Comparison of ENCODE assay signal across 23 cellular contexts in genomic region chr5:170636206-170636605, GRCh38.
DNase-seq lines count a peak whose midpoint lies in the region; ATAC-seq and TF ChIP-seq lines count a peak whose summit lies in the region.
"Had no signal": no experiment of that assay in that cellular context is flagged by ENCODE, and none has a peak within 500 bp of the region (broad histone marks: within the 10 kb centered on the region; RNA-seq: fewer than 3 reads in every experiment).

No MANE protein-coding gene starts in this region.

- DNase-seq in activated CD4-positive, alpha-beta T cell treated with anti-CD3 and anti-CD28 coated beads for 1 hour = peak; percentile 0
- DNase-seq in activated CD4-positive, alpha-beta T cell treated with anti-CD3 and anti-CD28 coated beads, Interleukin-2, amount 50 U/mL, for 1 hour = no peak
- DNase-seq in RWPE2 (ENCODE audit: low spot score) = peak; percentile 37
- peak; percentile 19 to 47 for DNase-seq in lung microvascular endothelial cell (ENCODE audit: low read depth in 2 of 2)
- DNase-seq in spleen = peak; percentile 48
- DNase-seq in OCI-LY7 (ENCODE audit: low spot score) = no peak
- DNase-seq in C1 segment of cervical spinal cord (lab: John Stamatoyannopoulos, UW) = no peak
- DNase-seq: 8988T, ACHN, BE2C, Calu3, DMS79 treated with DMSO at 0.1 percent for 48 hours, GF-D8, GOT3, IMR-90, KG1, MG63, NCI-H1105 treated with DMSO at 0.1 percent for 48 hours, NCI-H146, NCI-H1930, NCI-H526 treated with DMSO at 0.1 percent for 48 hours had no signal

- no TSS peak for BruUV-seq in OCI-LY7 (replicated peaks; lab: Mats Ljungman, UMichigan)

- H3K9me2 ChIP-seq in OCI-LY7 (ENCODE audit: insufficient read depth, low read length) = no peaks in the 10 kb centered on the region

- no peaks in the 10 kb centered on the region for H3K27me3 ChIP-seq in RWPE2 (ENCODE audit: insufficient read depth, poor library complexity, severe bottlenecking)
- peaks cover 0 to 27% (median 0%) of the 10 kb centered on the region in 7 donors for H3K27me3 ChIP-seq in spleen (replicated peaks in 1 of 7)
- H3K27me3 ChIP-seq: MG63, Peyer's patch had no signal

- WGBS in spleen, 5 donors = 79 to 86% (median 84%) methylated on average over 11 of the region's 11 CpGs

- H3K4me3 ChIP-seq in RWPE2 (ENCODE audit: severe bottlenecking) (no peak overlapping the region), spleen (no peak overlapping the region), OCI-LY7 (ENCODE audit: low read depth, low read length, poor library complexity, severe bottlenecking) (no peak overlapping the region)
- H3K4me3 ChIP-seq: MG63, Peyer's patch had no signal

- TF ChIP-seq CTCF in RWPE2 (IDR thresholded peaks at IDR 0.05; ENCODE audit: poor library complexity, severe bottlenecking) (no peak), spleen (IDR thresholded peaks at IDR 0.05 in 8 of 11, conservative IDR thresholded peaks at IDR 0.05 in 3 of 11) (no peak), OCI-LY7 (conservative IDR thresholded peaks at IDR 0.05; ENCODE audit: low read length) (no peak)

- H3K27ac ChIP-seq in RWPE2 (ENCODE audit: poor library complexity, severe bottlenecking) (no peak overlapping the region), spleen (no peak overlapping the region), OCI-LY7 (ENCODE audit: low read depth, low read length, poor library complexity, severe bottlenecking) (no peak overlapping the region)
- H3K27ac ChIP-seq: Peyer's patch had no signal

- no peak for ATAC-seq in RWPE2 (ENCODE audit: low read depth)
- ATAC-seq: HCT116 had no signal

- no peaks in the 10 kb centered on the region for H3K36me3 ChIP-seq in RWPE2 (ENCODE audit: low read depth)
- no peaks in the 10 kb centered on the region for H3K36me3 ChIP-seq in spleen
- H3K36me3 ChIP-seq in OCI-LY7 (ENCODE audit: insufficient read depth, low read length) = no peaks in the 10 kb centered on the region
- H3K36me3 ChIP-seq: BE2C, MG63, Peyer's patch had no signal

- no peaks in the 10 kb centered on the region for H4K20me1 ChIP-seq in OCI-LY7 (ENCODE audit: insufficient read depth, low read length)

- H3K9me3 ChIP-seq in RWPE2 (ENCODE audit: severe bottlenecking) (no peaks in the 10 kb centered on the region), spleen (no peaks in the 10 kb centered on the region), OCI-LY7 (ENCODE audit: low read length) (no peaks in the 10 kb centered on the region)
- H3K9me3 ChIP-seq: BE2C, MG63, Peyer's patch had no signal

- POLR2A ChIA-PET in OCI-LY7 (lab: Charles Lee) = no interaction called here

- H3K4me1 ChIP-seq in RWPE2 (ENCODE audit: insufficient read depth, poor library complexity, severe bottlenecking) (peaks cover 8% of the 10 kb centered on the region), spleen (peaks cover 5 to 39% (median 26%) of the 10 kb centered on the region in 6 donors), OCI-LY7 (ENCODE audit: insufficient read depth, low read length, poor library complexity, severe bottlenecking) (no peaks in the 10 kb centered on the region)
- H3K4me1 ChIP-seq: BE2C had no signal

- no peaks in the 10 kb centered on the region for H3K79me2 ChIP-seq in OCI-LY7 (ENCODE audit: insufficient read depth, low read depth, low read length)

- H3K4me2 ChIP-seq in OCI-LY7 (ENCODE audit: low read length) = no peak overlapping the region

- TF ChIP-seq POLR2A in spleen (IDR thresholded peaks at IDR 0.05) = no peak

- no peak overlapping the region for H2AFZ ChIP-seq in OCI-LY7 (ENCODE audit: low read length)

- intact Hi-C loops in spleen (cut with DNase I; ENCODE audit: low total_unique reads) = no loop called here
- intact Hi-C loops in OCI-LY7 (cut with micrococcal nuclease; ENCODE audit: unreplicated experiment) = no loop called here

- CTCF ChIA-PET in OCI-LY7 (lab: Charles Lee; ENCODE audit: unreplicated experiment) = no interaction called here

Comparison
In these comparisons a context has a peak if more than half of its experiments do, and no peak if none do; other contexts are left out.
1. DNase-seq: peak in activated CD4-positive, alpha-beta T cell treated with anti-CD3 and anti-CD28 coated beads for 1 hour (single experiment), RWPE2 (single experiment), lung microvascular endothelial cell (2 of 2) and spleen (single experiment); none in activated CD4-positive, alpha-beta T cell treated with anti-CD3 and anti-CD28 coated beads, Interleukin-2, amount 50 U/mL, for 1 hour (single experiment), OCI-LY7 (single experiment) and C1 segment of cervical spinal cord (0 of 14).